ENCODE assay signal across 7 cellular contexts in the genomic region with DNA sequence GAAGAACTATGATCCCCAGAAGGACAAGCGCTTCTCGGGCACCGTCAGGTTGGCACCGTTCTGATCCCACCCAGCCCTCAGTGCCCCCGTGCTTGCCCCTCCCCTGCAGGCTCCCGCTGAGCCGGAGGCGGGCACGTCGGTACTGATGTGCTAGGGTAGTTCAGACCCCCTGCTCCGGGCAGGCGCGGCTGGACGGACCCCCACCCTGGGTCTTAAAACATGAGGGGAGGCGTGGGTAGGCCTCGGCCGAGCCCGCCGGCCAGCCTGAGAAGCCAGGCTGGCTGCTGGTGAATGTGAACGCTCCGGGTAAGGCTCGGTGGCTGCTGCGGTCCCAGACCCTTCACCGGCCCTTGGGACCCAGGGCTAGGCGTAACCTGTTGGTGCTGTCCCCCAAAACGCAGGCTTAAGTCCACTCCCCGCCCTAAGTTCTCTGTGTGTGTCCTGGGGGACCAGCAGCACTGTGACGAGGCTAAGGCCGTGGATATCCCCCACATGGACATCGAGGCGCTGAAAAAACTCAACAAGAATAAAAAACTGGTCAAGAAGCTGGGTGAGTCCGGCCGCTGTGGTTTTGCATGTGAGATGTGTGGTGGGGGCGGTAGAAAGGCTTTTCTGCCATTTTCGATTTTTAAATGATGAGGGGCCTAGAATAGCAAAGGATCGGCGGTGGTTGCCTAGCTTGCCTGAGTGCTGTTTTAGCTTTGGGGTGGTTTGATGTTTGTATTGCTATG. TPM values are rescaled to one million over a fixed set of nuclear protein-coding genes. Genes with fewer than 3 reads are reported as not detected.
DNase-seq lines count a peak whose midpoint lies in the region; ATAC-seq and TF ChIP-seq lines count a peak whose summit lies in the region.
"Had no signal": no experiment of that assay in that cellular context is flagged by ENCODE, and none has a peak within 500 bp of the region (broad histone marks: within the 10 kb centered on the region; RNA-seq: fewer than 3 reads in every experiment).

No MANE protein-coding gene starts in this region.

- H3K27me3 ChIP-seq in OCI-LY3 (ENCODE audit: low read depth, low read length) (no peaks in the 10 kb centered on the region), heart left ventricle (no peaks in the 10 kb centered on the region), testis (no peaks in the 10 kb centered on the region)

- intact Hi-C loops in heart left ventricle (cut with DNase I): loop anchor here in 7 of 10 donors (1.0 to 5.0 kb wide), 3 partner anchors 28 to 127 kb away; a partner anchor contains a TSS
- intact Hi-C loops in testis (cut with DNase I; ENCODE audit: low total_unique reads): no loop called here

- peak; percentile 42 for DNase-seq in COR-L47 (lab: John Stamatoyannopoulos, UW)
- DNase-seq in heart left ventricle: no peak
- no peak for DNase-seq in testis
- no peak for DNase-seq in GM20000 (ENCODE audit: low spot score)
- DNase-seq in iPS-NIHi7 (ENCODE audit: extremely low spot score): no peak

- TF ChIP-seq CTCF in OCI-LY3 (IDR thresholded peaks at IDR 0.05; ENCODE audit: low read depth, low read length): no peak
- no peak for TF ChIP-seq CTCF in heart left ventricle (IDR thresholded peaks at IDR 0.05)
- no peak for TF ChIP-seq CTCF in testis (IDR thresholded peaks at IDR 0.05)
- no peak for TF ChIP-seq CTCF in GM20000 (IDR thresholded peaks at IDR 0.05; ENCODE audit: extremely low read depth, missing control alignments)

- H3K9ac ChIP-seq in OCI-LY3 (ENCODE audit: low read length): peak overlapping the region; percentile 92

- peak in 3 of 4 donors; percentile 22 to 43 (median 30) for ATAC-seq in heart left ventricle

- no peak for TF ChIP-seq POLR2A in heart left ventricle (IDR thresholded peaks at IDR 0.05)
- no peak for TF ChIP-seq POLR2A in testis (IDR thresholded peaks at IDR 0.05)

- H3K36me3 ChIP-seq in OCI-LY3 (replicated peaks; ENCODE audit: low read depth, low read length): peaks cover 43% of the 10 kb centered on the region
- H3K36me3 ChIP-seq in heart left ventricle: peaks cover 0 to 53% (median 41%) of the 10 kb centered on the region in 9 donors
- no peaks in the 10 kb centered on the region for H3K36me3 ChIP-seq in testis (ENCODE audit: low read depth, missing control alignments)

- H3K27ac ChIP-seq in OCI-LY3 (ENCODE audit: low read length) (peak overlapping the region; percentile 73), heart left ventricle (peak overlapping the region; percentile 62 to 94 (median 88)), testis (peak overlapping the region; percentile 83 to 84)

- WGBS in heart left ventricle, 4 donors: 4 to 15% (median 12%) methylated on average over 17 to 37 of the region's 37 CpGs
- 2 to 3% methylated on average over 13 to 37 of the region's 37 CpGs for WGBS in testis, 2 donors

- H4K20me1 ChIP-seq in OCI-LY3 (ENCODE audit: insufficient read depth, low read length): peaks cover 45% of the 10 kb centered on the region

- H2AFZ ChIP-seq in OCI-LY3 (ENCODE audit: low read depth, low read length): no peak overlapping the region

- peak overlapping the region; percentile 95 for H3K4me3 ChIP-seq in OCI-LY3 (ENCODE audit: low read length)
- peak overlapping the region; percentile 61 to 98 (median 72) for H3K4me3 ChIP-seq in heart left ventricle
- H3K4me3 ChIP-seq in testis: peak overlapping the region; percentile 73 to 87

- H3K4me1 ChIP-seq in OCI-LY3 (ENCODE audit: low read length): peaks cover 27% of the 10 kb centered on the region
- peaks cover 3 to 40% (median 23%) of the 10 kb centered on the region in 12 donors for H3K4me1 ChIP-seq in heart left ventricle
- H3K4me1 ChIP-seq in testis: peaks cover 29% of the 10 kb centered on the region

- peaks cover 39% of the 10 kb centered on the region for H3K79me2 ChIP-seq in OCI-LY3 (ENCODE audit: low read length)

- H3K9me3 ChIP-seq in OCI-LY3 (ENCODE audit: insufficient read depth, low read length): no peaks in the 10 kb centered on the region
- no peaks in the 10 kb centered on the region for H3K9me3 ChIP-seq in heart left ventricle
- H3K9me3 ChIP-seq in testis: no peaks in the 10 kb centered on the region

- H3K4me2 ChIP-seq in OCI-LY3 (ENCODE audit: low read length): peak overlapping the region; percentile 92

RNA-seq across cellular contexts. Expression of a gene that starts 0.9 kb away (rescaled TPM):
- 100 to 1,000 TPM; 472 to 700 (median 532) TPM for total RNA-seq in heart left ventricle
- 1,000 to 10,000 TPM in 1 of 2 donors, 100 to 1,000 TPM in 1; 356 to 1,412 TPM for polyA plus RNA-seq in heart left ventricle
- total RNA-seq in testis: 100 to 1,000 TPM; 305 to 538 TPM
- polyA plus RNA-seq in testis (ENCODE audit: insufficient read depth, low read depth, low replicate concordance): 768 TPM

RNA-seq across cellular contexts. Expression of a gene that starts 17.0 kb away (rescaled TPM):
- total RNA-seq in heart left ventricle (1 to 10 TPM; 2.1 to 4.6 (median 3.8) TPM), testis (10 to 100 TPM; 14.1 to 15.0 TPM)
- polyA plus RNA-seq in heart left ventricle (1 to 10 TPM; 1.3 to 3.6 TPM), testis (ENCODE audit: insufficient read depth, low read depth, low replicate concordance) (18.0 TPM)

RNA-seq across cellular contexts. Expression of a gene that starts 27.7 kb away (rescaled TPM):
- 10 to 100 TPM; 25.8 to 54.3 (median 37.1) TPM for total RNA-seq in heart left ventricle
- 10 to 100 TPM; 26.6 to 34.1 TPM for polyA plus RNA-seq in heart left ventricle
- 10 to 100 TPM; 10.6 to 17.8 TPM for total RNA-seq in testis
- 16.2 TPM for polyA plus RNA-seq in testis (ENCODE audit: insufficient read depth, low read depth, low replicate concordance)

RNA-seq across cellular contexts. Expression of a gene that starts 43.6 kb away (rescaled TPM):
- not detected for total RNA-seq in heart left ventricle
- polyA plus RNA-seq in heart left ventricle: under 1 TPM in 1 of 2 donors, not detected in 1; 0.15 TPM
- 1 to 10 TPM in 1 of 2 donors, under 1 TPM in 1; 0.87 to 2.4 TPM for total RNA-seq in testis
- 0.53 TPM for polyA plus RNA-seq in testis (ENCODE audit: insufficient read depth, low read depth, low replicate concordance)
- total RNA-seq: NCI-H460 had no signal
